In genomic region chr1:6491480-6491962, GRCh38 we compare ENCODE assay signal across 8 cellular contexts. TPM values are rescaled to one million over a fixed set of nuclear protein-coding genes. Genes with fewer than 3 reads are reported as not detected.
DNase-seq lines count a peak whose midpoint lies in the region; ATAC-seq and TF ChIP-seq lines count a peak whose summit lies in the region.

TSS of gene PLEKHG5 (minus strand) at chr1:6491667. CDS start at chr1:6477571, 14,096 bp downstream.

- H3K9me3 ChIP-seq in esophagus squamous epithelium = no peaks in the 10 kb centered on the region

- H3K36me3 ChIP-seq in esophagus squamous epithelium = no peaks in the 10 kb centered on the region

- ATAC-seq in SK-N-SH treated with all-trans-retinoic acid at 6 μM for 48 hours = peak; percentile 25
- ATAC-seq in GM19035 (IDR thresholded peaks at IDR 0.05; ENCODE audit: unreplicated experiment) = no peak

- H3K9me3 Mint-ChIP-seq in nephron = no peaks in the 10 kb centered on the region

- peak in 1 of 4 donors; percentile 18 for TF ChIP-seq POLR2A in esophagus squamous epithelium (IDR thresholded peaks at IDR 0.05)

- intact Hi-C loops in esophagus squamous epithelium (cut with DNase I) = no loop called here

- H3K4me3 Mint-ChIP-seq in nephron = peak within 1 kb of the TSS; percentile 80 to 83 (median 82)

- no peak for TF ChIP-seq CTCF in GM12875 (IDR thresholded peaks at IDR 0.05; ENCODE audit: borderline replicate concordance, insufficient read depth, low read depth, low read length)
- no peak for TF ChIP-seq CTCF in esophagus squamous epithelium (IDR thresholded peaks at IDR 0.05)
- no peak for TF ChIP-seq CTCF in nephron (IDR thresholded peaks at IDR 0.05; ENCODE audit: unreplicated experiment in 3 of 3)

- H3K4me1 Mint-ChIP-seq in nephron = peaks cover 16% of the 10 kb centered on the region

- peaks cover 16% of the 10 kb centered on the region for H3K27me3 Mint-ChIP-seq in nephron (ENCODE audit: low read depth)

- peaks cover 35 to 87% (median 51%) of the 10 kb centered on the region in 3 donors for H3K4me1 ChIP-seq in esophagus squamous epithelium

- H3K4me3 ChIP-seq in GM12875 (ENCODE audit: low read depth, low read length) = peak within 1 kb of the TSS; percentile 80
- H3K4me3 ChIP-seq in esophagus squamous epithelium = peak within 1 kb of the TSS; percentile 71 to 80 (median 78)

- DNase-seq in esophagus squamous epithelium (lab: John Stamatoyannopoulos, UW) = no peak
- DNase-seq in NCI-H187 treated with DMSO at 0.1 percent for 48 hours (lab: John Stamatoyannopoulos, UW) = no peak
- DNase-seq in NCI-H2029 (lab: John Stamatoyannopoulos, UW) = no peak
- no peak for DNase-seq in AML-193 (lab: John Stamatoyannopoulos, UW)

- no peaks in the 10 kb centered on the region for H3K36me3 Mint-ChIP-seq in nephron (ENCODE audit: low read depth)

- 42 to 51% methylated on average over 6 of the region's 6 CpGs for WGBS in esophagus squamous epithelium, 2 donors

- peak within 1 kb of the TSS; percentile 90 to 97 (median 93) for H3K27ac ChIP-seq in esophagus squamous epithelium

- H3K27ac Mint-ChIP-seq in nephron = peak within 1 kb of the TSS; percentile 48 to 57 (median 49)

- peaks cover 0 to 17% (median 0%) of the 10 kb centered on the region in 4 donors for H3K27me3 ChIP-seq in esophagus squamous epithelium

TF ChIP-seq in SK-N-SH treated with all-trans-retinoic acid at 6 μM for 48 hours, 23 proteins besides CTCF, POLR2A, EP300 and RAD21:
- no peak for TF ChIP-seq RARB (CRISPR knock-in tag; IDR thresholded peaks at IDR 0.05)
- no peak for TF ChIP-seq TSHZ2 (CRISPR knock-in tag; IDR thresholded peaks at IDR 0.05)
- no peak for TF ChIP-seq OSR1 (CRISPR knock-in tag; IDR thresholded peaks at IDR 0.05)
- no peak for TF ChIP-seq ZFP30 (CRISPR knock-in tag; IDR thresholded peaks at IDR 0.05)
- no peak for TF ChIP-seq ISL1 (CRISPR knock-in tag; IDR thresholded peaks at IDR 0.05)
- no peak for TF ChIP-seq TCF4 (CRISPR knock-in tag; IDR thresholded peaks at IDR 0.05; ENCODE audit: borderline replicate concordance)
- TF ChIP-seq CSDC2 (CRISPR knock-in tag; IDR thresholded peaks at IDR 0.05) = no peak

RNA-seq across cellular contexts. Expression of gene PLEKHG5, which starts in this region (rescaled TPM):
- 10 to 100 TPM; 24.3 to 37.8 (median 32.6) TPM for total RNA-seq in esophagus squamous epithelium
